ENCODE assay signal across 8 cellular contexts in the genomic region with DNA sequence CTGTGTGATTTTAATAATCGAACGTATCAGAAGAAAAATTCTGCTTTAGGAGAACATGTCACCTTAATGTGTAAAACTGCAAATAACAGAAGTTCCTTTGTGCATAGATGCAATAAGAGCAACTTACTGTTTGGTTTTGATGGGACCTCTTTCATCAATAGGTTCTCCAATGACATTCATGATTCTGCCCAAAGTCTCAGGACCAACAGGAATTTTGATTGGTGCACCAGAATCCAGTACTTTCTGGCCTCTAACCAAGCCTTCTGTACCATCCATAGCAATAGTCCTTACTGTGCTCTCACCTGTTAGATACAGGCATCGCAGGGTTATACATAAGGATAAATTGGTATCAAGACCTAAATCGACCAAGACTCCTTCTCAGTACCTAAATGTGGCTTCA. TPM values are rescaled to one million over a fixed set of nuclear protein-coding genes. Genes with fewer than 3 reads are reported as not detected.
DNase-seq lines count a peak whose midpoint lies in the region; ATAC-seq and TF ChIP-seq lines count a peak whose summit lies in the region.

No MANE protein-coding gene starts in this region.

- ATAC-seq in Right ventricle myocardium superior (ENCODE audit: poor library complexity) = no peak
- no peak for ATAC-seq in GM21367 (IDR thresholded peaks at IDR 0.05; ENCODE audit: unreplicated experiment)
- ATAC-seq in HG02938 (IDR thresholded peaks at IDR 0.05; ENCODE audit: unreplicated experiment) = no peak

- H4K91ac ChIP-seq in mesenchymal stem cell (ENCODE audit: low read length) = no peak overlapping the region

- H3K4me1 ChIP-seq in right atrium auricular region = peaks cover 0 to 37% of the 10 kb centered on the region in 2 donors
- H3K4me1 ChIP-seq in mesenchymal stem cell (ENCODE audit: control insufficient read depth, insufficient read depth, low read depth, low read length) = peaks cover 2% of the 10 kb centered on the region

- H3K9me3 ChIP-seq in right atrium auricular region (no peaks in the 10 kb centered on the region), mesenchymal stem cell (ENCODE audit: control insufficient read depth, low read length) (no peaks in the 10 kb centered on the region)

- no peak overlapping the region for H3K14ac ChIP-seq in mesenchymal stem cell (ENCODE audit: low read length in 2 of 2)

- H3K4me3 Mint-ChIP-seq in MCF 10A (ENCODE audit: unreplicated experiment) = peak overlapping the region; percentile 74

- H3K27me3 Mint-ChIP-seq in MCF 10A (ENCODE audit: insufficient read depth, unreplicated experiment) = no peaks in the 10 kb centered on the region

- no peak overlapping the region for H2BK120ac ChIP-seq in mesenchymal stem cell (ENCODE audit: low read depth, low read length)

- no peak overlapping the region for H2BK5ac ChIP-seq in mesenchymal stem cell (ENCODE audit: low read depth, low read length, poor library complexity, severe bottlenecking)

- no peak for TF ChIP-seq CTCF in right atrium auricular region (IDR thresholded peaks at IDR 0.05)
- TF ChIP-seq CTCF in MCF 10A (IDR thresholded peaks at IDR 0.05; ENCODE audit: unreplicated experiment) = no peak

- H3K4me2 ChIP-seq in mesenchymal stem cell (ENCODE audit: low read length, poor library complexity, severe bottlenecking) = peak overlapping the region; percentile 59

- H2AFZ ChIP-seq in mesenchymal stem cell (ENCODE audit: low read depth, low read length) = no peak overlapping the region

- peaks cover 9% of the 10 kb centered on the region for H3K4me1 Mint-ChIP-seq in MCF 10A (ENCODE audit: insufficient read depth, unreplicated experiment)

- no peak overlapping the region for H3K4ac ChIP-seq in mesenchymal stem cell (ENCODE audit: low read depth in 1 of 2, low read length in 2 of 2)

- H3K9me3 Mint-ChIP-seq in MCF 10A (ENCODE audit: unreplicated experiment) = no peaks in the 10 kb centered on the region

- no peak overlapping the region for H2AK5ac ChIP-seq in mesenchymal stem cell (ENCODE audit: low read length, severe bottlenecking)

- DNase-seq in right atrium auricular region (ENCODE audit: low spot score) (no peak), Right ventricle myocardium superior (no peak), MCF 10A (ENCODE audit: unreplicated experiment) (no peak), mesenchymal stem cell (peak; percentile 26), H4 (ENCODE audit: low spot score) (no peak)
- no peak for DNase-seq in stimulated activated CD4-positive, alpha-beta T cell treated with anti-CD3 and anti-CD28 coated beads, Interleukin-4, amount 100 ng/mL, for 24 hours

- WGBS in mesenchymal stem cell = 74% methylated on average over 4 of the region's 4 CpGs

- H3K9ac ChIP-seq in mesenchymal stem cell (ENCODE audit: low read length) = peak overlapping the region; percentile 99

- H3K27me3 ChIP-seq in right atrium auricular region (no peaks in the 10 kb centered on the region), mesenchymal stem cell (ENCODE audit: control insufficient read depth in 1 of 2, insufficient read depth in 1 of 2, low read length in 2 of 2) (no peaks in the 10 kb centered on the region)

- H3K79me1 ChIP-seq in mesenchymal stem cell (replicated peaks; ENCODE audit: low read length, poor library complexity, severe bottlenecking) = no peaks in the 10 kb centered on the region

- BruUV-seq in MCF 10A (replicated peaks; lab: Mats Ljungman, UMichigan) = no TSS peak

- H3K36me3 ChIP-seq in right atrium auricular region (peaks cover 52% of the 10 kb centered on the region), mesenchymal stem cell (ENCODE audit: control insufficient read depth in 1 of 2, insufficient read depth in 2 of 2, low read depth in 1 of 2, low read length in 2 of 2) (peaks cover 27 to 49% of the 10 kb centered on the region in 2 experiments)

- intact Hi-C loops in Right ventricle myocardium superior (cut with DNase I) (no loop called here), MCF 10A (cut with micrococcal nuclease) (no loop called here)

- peaks cover 64% of the 10 kb centered on the region for H3K36me3 Mint-ChIP-seq in MCF 10A (ENCODE audit: insufficient read depth, unreplicated experiment)

- no peak overlapping the region for H3K23ac ChIP-seq in mesenchymal stem cell (ENCODE audit: low read length in 2 of 2)

- H4K8ac ChIP-seq in mesenchymal stem cell (ENCODE audit: low read length) = no peak overlapping the region

- CTCF ChIA-PET in MCF 10A (lab: Yijun Ruan, JAX) = interaction anchor here (3.7 kb wide), 1 partner anchor 9 kb away, joined by 36 read pairs; no protein-coding TSS in a partner anchor

- peak overlapping the region; percentile 93 for H3K27ac Mint-ChIP-seq in MCF 10A (ENCODE audit: low read depth, unreplicated experiment)

- H3K27ac ChIP-seq in right atrium auricular region = peak overlapping the region; percentile 94 to 97
- no peak overlapping the region for H3K27ac ChIP-seq in mesenchymal stem cell (ENCODE audit: low read length, poor library complexity, severe bottlenecking)

- no peak overlapping the region for H2BK12ac ChIP-seq in mesenchymal stem cell (ENCODE audit: low read length in 2 of 2)

- no peak overlapping the region for H3K18ac ChIP-seq in mesenchymal stem cell (ENCODE audit: low read depth in 1 of 2, low read length in 2 of 2)

- no peak overlapping the region for H2BK15ac ChIP-seq in mesenchymal stem cell (ENCODE audit: low read depth, poor library complexity, severe bottlenecking)

- H3K4me3 ChIP-seq in right atrium auricular region = peak overlapping the region; percentile 93 to 100
- peak overlapping the region; percentile 94 to 99 for H3K4me3 ChIP-seq in mesenchymal stem cell (ENCODE audit: insufficient read depth in 1 of 2, low read depth in 1 of 2, low read length in 2 of 2)

- POLR2A ChIA-PET in MCF 10A (lab: Yijun Ruan, JAX) = interaction anchor here (0.9 to 5.8 kb wide), 13 partner anchors 10 to 421 kb away, joined by 3 to 115 read pairs (median 20); partner anchors contain the start of genes BAZ2A, NACA, PTGES3 and RBMS2

RNA-seq across cellular contexts. Expression of gene ATP5F1B, which starts 1.1 kb away (rescaled TPM):
- total RNA-seq in right atrium auricular region (1,000 to 10,000 TPM; 1,028 to 1,860 TPM), Right ventricle myocardium superior (3,077 TPM), MCF 10A (2022) (719 and 909 TPM in 2 replicates)
- 489 TPM for polyA plus RNA-seq in mesenchymal stem cell (2013, experiment 1 of 2)
- polyA plus RNA-seq in mesenchymal stem cell (2013, experiment 2 of 2) = 517 TPM
- total RNA-seq in H4 (2014; rRNA removed; shearing (Covaris generic)) = 765 and 888 TPM in 2 replicates

RNA-seq across cellular contexts. Expression of gene BAZ2A, which starts 14.5 kb away (rescaled TPM):
- total RNA-seq in right atrium auricular region (10 to 100 TPM; 38.6 to 42.7 TPM), Right ventricle myocardium superior (28.5 TPM), MCF 10A (2022) (87.3 and 101 TPM in 2 replicates)
- polyA plus RNA-seq in mesenchymal stem cell (2013, experiment 1 of 2) = 80.3 TPM
- 69.0 TPM for polyA plus RNA-seq in mesenchymal stem cell (2013, experiment 2 of 2)
- 22.2 and 28.4 TPM in 2 replicates for total RNA-seq in H4 (2014; rRNA removed; shearing (Covaris generic))

RNA-seq across cellular contexts. Expression of gene PTGES3, which starts 43.4 kb away (rescaled TPM):
- 10 to 100 TPM; 69.6 to 71.1 TPM for total RNA-seq in right atrium auricular region
- total RNA-seq in Right ventricle myocardium superior = 132 TPM
- 212 and 228 TPM in 2 replicates for total RNA-seq in MCF 10A (2022)
- 149 TPM for polyA plus RNA-seq in mesenchymal stem cell (2013, experiment 1 of 2)
- polyA plus RNA-seq in mesenchymal stem cell (2013, experiment 2 of 2) = 152 TPM
- total RNA-seq in H4 (2014; rRNA removed; shearing (Covaris generic)) = 139 and 202 TPM in 2 replicates
